9 cellular contexts compared by ENCODE assay signal in genomic region chr1:5815716-5816115, GRCh38.
"Had no signal": no experiment of that assay in that cellular context is flagged by ENCODE, and none has a peak within 500 bp of the region (broad histone marks: within the 10 kb centered on the region; RNA-seq: fewer than 3 reads in every experiment).

No MANE protein-coding gene starts in this region.

- H3K27ac ChIP-seq: HL-60, KMS-11 had no signal

- H3K36me3 ChIP-seq: HAP-1 had no signal

- ATAC-seq: HCT116 had no signal

- H3K4me3 ChIP-seq: HAP-1 had no signal

- H3K4me1 ChIP-seq: HAP-1 had no signal

- DNase-seq: GOT3, H7, IMR-90, Karpas-422, KBM-7 had no signal

- H3K9me3 ChIP-seq: HAP-1 had no signal

- H3K4me2 ChIP-seq: KMS-11 had no signal

- H3K9ac ChIP-seq: KMS-11 had no signal
